ENCODE assay signal across 9 cellular contexts in genomic region chr11:7637447-7638157, GRCh38. TPM values are rescaled to one million over a fixed set of nuclear protein-coding genes. Genes with fewer than 3 reads are reported as not detected.
DNase-seq lines count a peak whose midpoint lies in the region; TF ChIP-seq lines count a peak whose summit lies in the region.
"Had no signal": no experiment of that assay in that cellular context is flagged by ENCODE, and none has a peak within 500 bp of the region (broad histone marks: within the 10 kb centered on the region; RNA-seq: fewer than 3 reads in every experiment).

No MANE protein-coding gene starts in this region.

- intact Hi-C loops in lower leg skin (cut with DNase I; ENCODE audit: low total_unique reads), result no loop called here
- intact Hi-C loops in Calu3 (cut with micrococcal nuclease; ENCODE audit: unreplicated experiment), result no loop called here

- no peak overlapping the region for H3K27ac Mint-ChIP-seq in Calu3 (ENCODE audit: unreplicated experiment)

- no peaks in the 10 kb centered on the region for H3K9me3 Mint-ChIP-seq in Calu3 (ENCODE audit: low read depth, unreplicated experiment)

- CTCF ChIA-PET in Calu3 (lab: Charles Lee), result no interaction called here

- 27 to 33% methylated on average over 7 of the region's 7 CpGs for WGBS in lower leg skin, 2 donors

- H3K4me3 ChIP-seq in coronary artery, result no peak overlapping the region
- no peak overlapping the region for H3K4me3 ChIP-seq in lower leg skin (ENCODE audit: low read depth, poor library complexity, severe bottlenecking)
- H3K4me3 ChIP-seq: SK-N-MC had no signal

- no TSS peak for BruUV-seq in Calu3 (replicated peaks; lab: Mats Ljungman, UMichigan)

- no peak for TF ChIP-seq POLR2A in lower leg skin (IDR thresholded peaks at IDR 0.05)

- DNase-seq in NCI-H446 treated with DMSO at 0.1 percent for 48 hours (lab: John Stamatoyannopoulos, UW), result peak; percentile 43
- peak; percentile 81 for DNase-seq in coronary artery (ENCODE audit: low spot score)
- peak; percentile 73 to 86 for DNase-seq in lower leg skin (ENCODE audit: low spot score in 2 of 2)
- peak; percentile 41 for DNase-seq in ureter (ENCODE audit: low spot score)
- DNase-seq in stimulated activated CD4-positive, alpha-beta T cell treated with anti-CD3 and anti-CD28 coated beads, Interleukin-15, amount 100 ng/mL, for 24 hours, result no peak
- DNase-seq in Calu3, result no peak
- no peak for DNase-seq in iPS-NIHi7 (ENCODE audit: extremely low spot score)
- DNase-seq: caudate nucleus had no signal

- H3K36me3 Mint-ChIP-seq in Calu3 (ENCODE audit: insufficient read depth, unreplicated experiment), result peaks cover 12% of the 10 kb centered on the region

- H3K27ac ChIP-seq in coronary artery, result peak overlapping the region; percentile 48 to 87
- H3K27ac ChIP-seq: SK-N-MC had no signal

- TF ChIP-seq CTCF in coronary artery (IDR thresholded peaks at IDR 0.05) (no peak), lower leg skin (IDR thresholded peaks at IDR 0.05) (no peak), Calu3 (IDR thresholded peaks at IDR 0.05; ENCODE audit: unreplicated experiment) (no peak)

- no peaks in the 10 kb centered on the region for H3K27me3 Mint-ChIP-seq in Calu3 (ENCODE audit: unreplicated experiment)

- no peaks in the 10 kb centered on the region for H3K4me1 Mint-ChIP-seq in Calu3 (ENCODE audit: low read depth, unreplicated experiment)

- no peak overlapping the region for H3K4me3 Mint-ChIP-seq in Calu3 (ENCODE audit: low read depth, unreplicated experiment)

RNA-seq across cellular contexts. Expression of gene CYB5R2, which starts 35.7 kb away (rescaled TPM):
- total RNA-seq in lower leg skin (10 to 100 TPM; 37.2 to 90.0 (median 40.5) TPM), ureter (28.4 TPM), Calu3 (2022) (15.3 and 23.0 TPM in 2 replicates)

Comparison
In these comparisons a context has a peak if more than half of its experiments do, and no peak if none do; other contexts are left out.
1. DNase-seq: peak in NCI-H446 treated with DMSO at 0.1 percent for 48 hours (single experiment), coronary artery (single experiment), lower leg skin (2 of 2) and ureter (single experiment); none in stimulated activated CD4-positive, alpha-beta T cell treated with anti-CD3 and anti-CD28 coated beads, Interleukin-15, amount 100 ng/mL, for 24 hours (single experiment), Calu3 (single experiment) and iPS-NIHi7 (single experiment).